Comparison of ENCODE assay signal across 14 cellular contexts in the genomic region with DNA sequence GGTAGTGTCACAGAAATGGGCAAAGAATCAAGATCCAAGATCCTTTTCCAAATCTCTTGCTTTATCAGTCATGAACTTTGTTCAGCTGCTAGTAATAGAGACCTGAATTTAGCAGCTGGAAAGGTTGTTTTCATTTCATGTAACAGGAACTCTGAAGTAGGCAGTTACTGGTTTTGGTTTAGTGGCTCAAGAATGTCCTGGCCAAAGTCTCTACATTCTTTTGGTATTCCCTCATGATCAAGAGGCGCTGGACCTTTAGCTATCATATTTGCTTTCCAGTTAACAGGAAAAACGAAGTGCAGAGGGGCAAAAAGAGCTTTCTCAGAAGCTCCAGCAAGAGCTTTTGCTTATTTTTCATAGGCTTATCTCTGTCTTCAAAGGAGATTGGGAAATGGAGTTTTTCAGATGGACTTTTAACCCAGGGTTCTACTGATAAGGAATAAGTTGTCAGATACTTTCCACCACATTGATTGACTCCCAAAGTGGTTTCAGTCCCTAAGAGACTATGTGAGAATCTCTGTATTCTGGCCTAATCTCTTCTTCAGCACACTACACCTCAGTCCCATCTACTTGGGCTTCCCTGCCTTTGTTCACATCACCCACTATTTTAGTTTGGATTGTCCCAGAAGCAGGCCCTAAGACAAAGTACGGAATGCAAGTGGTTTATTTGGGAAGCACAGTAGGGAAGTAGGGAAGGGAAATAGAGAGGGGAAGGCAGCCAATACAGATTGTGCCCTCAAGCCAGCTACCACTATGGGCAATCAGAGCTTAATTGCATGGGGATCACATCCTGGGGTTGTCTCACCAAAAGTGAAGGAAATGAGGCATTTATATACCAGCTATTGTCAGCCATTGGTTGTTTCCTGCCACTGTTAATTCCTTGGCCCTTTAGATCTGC.
A peak's percentile ranks its signal among the peaks of the same experiment; 100 is the strongest.
DNase-seq lines count a peak whose midpoint lies in the region; ATAC-seq and TF ChIP-seq lines count a peak whose summit lies in the region.
"Had no signal": no experiment of that assay in that cellular context is flagged by ENCODE, and none has a peak within 500 bp of the region (broad histone marks: within the 10 kb centered on the region; RNA-seq: fewer than 3 reads in every experiment).

No MANE protein-coding gene starts in this region.

- DNase-seq in left ventricle myocardium superior (no peak), right atrium auricular region (ENCODE audit: low spot score) (no peak), fibroblast of gingiva (ENCODE audit: low read depth) (peak; percentile 13), DMS79 (lab: John Stamatoyannopoulos, UW) (no peak), esophagus squamous epithelium (lab: John Stamatoyannopoulos, UW) (no peak), NCI-H345 treated with DMSO at 0.1 percent for 48 hours (lab: John Stamatoyannopoulos, UW; ENCODE audit: unreplicated experiment) (no peak)
- no peak for DNase-seq in activated CD4-positive, alpha-beta T cell treated with anti-CD3 and anti-CD28 coated beads, Interleukin-2, amount 50 U/mL, for 4 hours
- DNase-seq: activated CD4-positive, alpha-beta T cell treated with anti-CD3 and anti-CD28 coated beads for 1 hour; COR-L47; SW 1271 had no signal

- H3K27me3 ChIP-seq in right atrium auricular region: no peaks in the 10 kb centered on the region
- H3K27me3 ChIP-seq in esophagus squamous epithelium: no peaks in the 10 kb centered on the region
- H3K27me3 ChIP-seq: neural progenitor cell, tibial nerve had no signal

- ATAC-seq in left ventricle myocardium superior: peak; percentile 52
- ATAC-seq: A549 had no signal

- H3K4me3 ChIP-seq in right atrium auricular region: no peak overlapping the region
- no peak overlapping the region for H3K4me3 ChIP-seq in mesodermal cell (ENCODE audit: extremely low read depth, insufficient read depth, low read length, poor library complexity, severe bottlenecking)
- H3K4me3 ChIP-seq in esophagus squamous epithelium: no peak overlapping the region
- H3K4me3 ChIP-seq: A549, neural progenitor cell, tibial nerve had no signal

- no peak for TF ChIP-seq POLR2A in esophagus squamous epithelium (IDR thresholded peaks at IDR 0.05)

- H3K27ac ChIP-seq in right atrium auricular region: peak overlapping the region in 1 of 2 donors; percentile 59
- H3K27ac ChIP-seq in mesodermal cell (ENCODE audit: low read depth, low read length, severe bottlenecking): peak overlapping the region; percentile 92
- no peak overlapping the region for H3K27ac ChIP-seq in esophagus squamous epithelium
- H3K27ac ChIP-seq: A549, neural progenitor cell had no signal

- no peaks in the 10 kb centered on the region for H3K36me3 ChIP-seq in right atrium auricular region
- H3K36me3 ChIP-seq in mesodermal cell (ENCODE audit: control insufficient read depth, insufficient read depth, low read length): no peaks in the 10 kb centered on the region
- no peaks in the 10 kb centered on the region for H3K36me3 ChIP-seq in esophagus squamous epithelium
- H3K36me3 ChIP-seq: neural progenitor cell, tibial nerve had no signal

- WGBS in mesodermal cell (ENCODE audit: insufficient coverage in 2 of 2), 2 experiments: 67 to 83% methylated on average over 1 to 2 of the region's 3 CpGs
- WGBS in esophagus squamous epithelium, 2 donors: 29 to 41% methylated on average over 3 of the region's 3 CpGs

- TF ChIP-seq CTCF in right atrium auricular region (IDR thresholded peaks at IDR 0.05) (no peak), esophagus squamous epithelium (IDR thresholded peaks at IDR 0.05) (no peak)

- H3K9me3 ChIP-seq in right atrium auricular region (no peaks in the 10 kb centered on the region), mesodermal cell (ENCODE audit: control insufficient read depth, low read length) (no peaks in the 10 kb centered on the region), esophagus squamous epithelium (no peaks in the 10 kb centered on the region)
- H3K9me3 ChIP-seq: A549, tibial nerve had no signal

- intact Hi-C loops in left ventricle myocardium superior (cut with micrococcal nuclease) (no loop called here), esophagus squamous epithelium (cut with DNase I) (no loop called here)

- H3K4me1 ChIP-seq in right atrium auricular region (peaks cover 0 to 13% of the 10 kb centered on the region in 2 donors), mesodermal cell (ENCODE audit: control insufficient read depth, insufficient read depth, low read length, poor library complexity, severe bottlenecking) (peaks cover 41% of the 10 kb centered on the region), esophagus squamous epithelium (no peaks in the 10 kb centered on the region)
- H3K4me1 ChIP-seq: A549, neural progenitor cell had no signal
